Comparison of ENCODE assay signal across 1 cellular context in the genomic region with DNA sequence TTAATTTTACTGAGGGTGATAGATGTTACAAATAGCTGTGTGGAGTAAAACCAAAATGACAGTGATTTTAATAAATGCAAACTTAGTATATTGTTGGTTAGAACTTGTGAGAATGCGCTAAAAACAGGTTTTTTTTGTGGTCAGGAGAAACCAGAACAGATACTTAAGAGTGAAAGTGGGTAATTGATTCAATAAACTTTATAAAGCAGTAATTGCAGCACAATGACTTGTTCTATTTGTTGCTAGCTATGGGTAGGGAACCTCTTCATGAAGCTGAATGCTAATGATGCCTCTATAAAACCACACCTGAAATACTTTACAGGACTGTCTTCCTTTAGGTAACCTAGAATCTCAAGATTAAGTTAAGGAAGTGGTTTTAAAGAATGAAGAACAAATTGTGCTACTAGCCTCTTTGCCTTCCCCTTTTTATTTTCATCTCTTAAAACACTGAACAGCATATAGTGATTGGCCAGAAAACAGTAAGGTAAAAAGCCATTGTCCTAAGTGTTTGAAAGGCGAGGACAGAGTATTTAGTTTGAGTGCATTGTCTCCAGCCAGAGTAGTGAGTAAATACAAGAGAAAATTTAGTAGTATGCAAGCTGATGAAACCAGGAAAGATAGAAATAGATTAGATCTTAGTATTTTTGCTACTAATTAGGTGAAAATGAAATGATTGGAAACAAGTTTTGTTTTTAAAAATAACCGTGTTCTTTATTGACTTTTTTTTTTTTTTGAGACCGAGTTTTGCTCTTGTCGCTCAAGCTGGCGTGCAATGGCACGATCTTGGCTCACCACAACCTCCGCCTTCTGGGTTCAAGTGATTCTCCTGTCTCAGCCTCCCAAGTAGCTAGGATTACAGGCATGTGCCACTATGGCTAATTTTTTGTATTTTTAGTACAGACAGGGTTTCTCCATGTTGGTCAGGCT.
TF ChIP-seq lines count a peak whose summit lies in the region.

No MANE protein-coding gene starts in this region.

TF ChIP-seq in GM12878, 131 proteins besides CTCF, POLR2A, EP300 and RAD21 (continues in another document):
- TF ChIP-seq ZBED1 (IDR thresholded peaks at IDR 0.05; ENCODE audit: borderline replicate concordance) (no peak), FOXM1 (IDR thresholded peaks at IDR 0.05; ENCODE audit: low read depth, low read length) (0 out of 2 replicates have a peak, but pooled peaks have one; percentile 14), RAD51 (IDR thresholded peaks at IDR 0.05) (no peak), SPI1 (IDR thresholded peaks at IDR 0.05; ENCODE audit: borderline replicate concordance, insufficient read depth, low read depth, low read length) (peak; percentile 79), FOS (IDR thresholded peaks at IDR 0.05; ENCODE audit: borderline replicate concordance, extremely low read depth, insufficient read length) (no peak), FOXK2 (IDR thresholded peaks at IDR 0.05) (no peak), ZNF24 (IDR thresholded peaks at IDR 0.05) (no peak), MEF2A (IDR thresholded peaks at IDR 0.05; ENCODE audit: insufficient read depth, low read depth, low read length) (peak; percentile 81), RCOR1 (conservative IDR thresholded peaks at IDR 0.05; ENCODE audit: low read depth, low read length) (0 out of 2 replicates have a peak, but pooled peaks have one; percentile 38), MYB (IDR thresholded peaks at IDR 0.05; ENCODE audit: borderline replicate concordance, low read depth, low read length) (no peak), JUNB (IDR thresholded peaks at IDR 0.05) (peak; percentile 46; the same call in 1 of the 2 replicates), NBN (IDR thresholded peaks at IDR 0.05) (peak; percentile 36; the same call in 1 of the 2 replicates), CREM (IDR thresholded peaks at IDR 0.05; ENCODE audit: low read depth) (no peak), SMC3 (IDR thresholded peaks at IDR 0.05; ENCODE audit: borderline replicate concordance, low read length) (no peak), RFX5 (IDR thresholded peaks at IDR 0.05; ENCODE audit: low read depth, low read length) (no peak), EGR1 (IDR thresholded peaks at IDR 0.05; ENCODE audit: borderline replicate concordance in 1 of 2, low read depth in 2 of 2, low read length in 2 of 2) (no peak), DPF2 (IDR thresholded peaks at IDR 0.05) (peak; percentile 71; the same call in 1 of the 2 replicates), ZNF622 (IDR thresholded peaks at IDR 0.05) (no peak), NR2C1 (IDR thresholded peaks at IDR 0.05) (no peak), MXI1 (IDR thresholded peaks at IDR 0.05; ENCODE audit: low read depth, low read length) (no peak), KAT2A (conservative IDR thresholded peaks at IDR 0.05; ENCODE audit: control insufficient read depth, low read depth, low read length) (no peak), RB1 (IDR thresholded peaks at IDR 0.05; ENCODE audit: borderline replicate concordance) (no peak), TCF3 (IDR thresholded peaks at IDR 0.05; ENCODE audit: borderline replicate concordance, insufficient read depth, low read depth, low read length) (no peak), IKZF2 (IDR thresholded peaks at IDR 0.05) (peak; percentile 7 to 66; a peak in 2 of 4 replicates), ZNF384 (IDR thresholded peaks at IDR 0.05; ENCODE audit: borderline replicate concordance, low read depth, low read length) (0 out of 2 replicates have a peak, but pooled peaks have one; percentile 8), HDAC2 (IDR thresholded peaks at IDR 0.05) (no peak), ZNF217 (IDR thresholded peaks at IDR 0.05) (peak; percentile 95), CHD2 (IDR thresholded peaks at IDR 0.05; ENCODE audit: borderline replicate concordance, low read depth, low read length) (no peak), CBFB (IDR thresholded peaks at IDR 0.05; ENCODE audit: low read depth) (peak; percentile 34; the same call in 1 of the 2 replicates), RBBP5 (conservative IDR thresholded peaks at IDR 0.05) (no peak), TAF1 (IDR thresholded peaks at IDR 0.05; ENCODE audit: borderline replicate concordance, low read depth, low read length) (no peak), TARDBP (IDR thresholded peaks at IDR 0.05; ENCODE audit: borderline replicate concordance) (no peak), BMI1 (IDR thresholded peaks at IDR 0.05; ENCODE audit: borderline replicate concordance) (peak; percentile 23; the same call in 1 of the 2 replicates), CEBPB (IDR thresholded peaks at IDR 0.05; ENCODE audit: borderline replicate concordance in 1 of 2, low read depth in 2 of 2, low read length in 2 of 2) (no peak), MTA2 (IDR thresholded peaks at IDR 0.05; ENCODE audit: low read depth) (peak; percentile 92), IRF4 (IDR thresholded peaks at IDR 0.05; ENCODE audit: low read depth, low read length) (0 out of 2 replicates have a peak, but pooled peaks have one; percentile 41), MEF2B (IDR thresholded peaks at IDR 0.05; ENCODE audit: partially characterized antibody, poor library complexity, severe bottlenecking) (peak; percentile 92), CREB1 (IDR thresholded peaks at IDR 0.05; ENCODE audit: low read depth) (0 out of 2 replicates have a peak, but pooled peaks have one; percentile 4), NR2F1 (conservative IDR thresholded peaks at IDR 0.05) (peak; percentile 61; the same call in 1 of the 2 replicates), POU2F2 (IDR thresholded peaks at IDR 0.05; ENCODE audit: borderline replicate concordance, low read depth, low read length) (no peak)
- TF ChIP-seq, protein P1, sequence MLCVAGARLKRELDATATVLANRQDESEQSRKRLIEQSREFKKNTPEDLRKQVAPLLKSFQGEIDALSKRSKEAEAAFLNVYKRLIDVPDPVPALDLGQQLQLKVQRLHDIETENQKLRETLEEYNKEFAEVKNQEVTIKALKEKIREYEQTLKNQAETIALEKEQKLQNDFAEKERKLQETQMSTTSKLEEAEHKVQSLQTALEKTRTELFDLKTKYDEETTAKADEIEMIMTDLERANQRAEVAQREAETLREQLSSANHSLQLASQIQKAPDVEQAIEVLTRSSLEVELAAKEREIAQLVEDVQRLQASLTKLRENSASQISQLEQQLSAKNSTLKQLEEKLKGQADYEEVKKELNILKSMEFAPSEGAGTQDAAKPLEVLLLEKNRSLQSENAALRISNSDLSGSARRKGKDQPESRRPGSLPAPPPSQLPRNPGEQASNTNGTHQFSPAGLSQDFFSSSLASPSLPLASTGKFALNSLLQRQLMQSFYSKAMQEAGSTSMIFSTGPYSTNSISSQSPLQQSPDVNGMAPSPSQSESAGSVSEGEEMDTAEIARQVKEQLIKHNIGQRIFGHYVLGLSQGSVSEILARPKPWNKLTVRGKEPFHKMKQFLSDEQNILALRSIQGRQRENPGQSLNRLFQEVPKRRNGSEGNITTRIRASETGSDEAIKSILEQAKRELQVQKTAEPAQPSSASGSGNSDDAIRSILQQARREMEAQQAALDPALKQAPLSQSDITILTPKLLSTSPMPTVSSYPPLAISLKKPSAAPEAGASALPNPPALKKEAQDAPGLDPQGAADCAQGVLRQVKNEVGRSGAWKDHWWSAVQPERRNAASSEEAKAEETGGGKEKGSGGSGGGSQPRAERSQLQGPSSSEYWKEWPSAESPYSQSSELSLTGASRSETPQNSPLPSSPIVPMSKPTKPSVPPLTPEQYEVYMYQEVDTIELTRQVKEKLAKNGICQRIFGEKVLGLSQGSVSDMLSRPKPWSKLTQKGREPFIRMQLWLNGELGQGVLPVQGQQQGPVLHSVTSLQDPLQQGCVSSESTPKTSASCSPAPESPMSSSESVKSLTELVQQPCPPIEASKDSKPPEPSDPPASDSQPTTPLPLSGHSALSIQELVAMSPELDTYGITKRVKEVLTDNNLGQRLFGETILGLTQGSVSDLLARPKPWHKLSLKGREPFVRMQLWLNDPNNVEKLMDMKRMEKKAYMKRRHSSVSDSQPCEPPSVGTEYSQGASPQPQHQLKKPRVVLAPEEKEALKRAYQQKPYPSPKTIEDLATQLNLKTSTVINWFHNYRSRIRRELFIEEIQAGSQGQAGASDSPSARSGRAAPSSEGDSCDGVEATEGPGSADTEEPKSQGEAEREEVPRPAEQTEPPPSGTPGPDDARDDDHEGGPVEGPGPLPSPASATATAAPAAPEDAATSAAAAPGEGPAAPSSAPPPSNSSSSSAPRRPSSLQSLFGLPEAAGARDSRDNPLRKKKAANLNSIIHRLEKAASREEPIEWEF (IDR thresholded peaks at IDR 0.05; ENCODE audit: insufficient replicate concordance, low read depth, low read length) = no peak
- TF ChIP-seq, protein P2, sequence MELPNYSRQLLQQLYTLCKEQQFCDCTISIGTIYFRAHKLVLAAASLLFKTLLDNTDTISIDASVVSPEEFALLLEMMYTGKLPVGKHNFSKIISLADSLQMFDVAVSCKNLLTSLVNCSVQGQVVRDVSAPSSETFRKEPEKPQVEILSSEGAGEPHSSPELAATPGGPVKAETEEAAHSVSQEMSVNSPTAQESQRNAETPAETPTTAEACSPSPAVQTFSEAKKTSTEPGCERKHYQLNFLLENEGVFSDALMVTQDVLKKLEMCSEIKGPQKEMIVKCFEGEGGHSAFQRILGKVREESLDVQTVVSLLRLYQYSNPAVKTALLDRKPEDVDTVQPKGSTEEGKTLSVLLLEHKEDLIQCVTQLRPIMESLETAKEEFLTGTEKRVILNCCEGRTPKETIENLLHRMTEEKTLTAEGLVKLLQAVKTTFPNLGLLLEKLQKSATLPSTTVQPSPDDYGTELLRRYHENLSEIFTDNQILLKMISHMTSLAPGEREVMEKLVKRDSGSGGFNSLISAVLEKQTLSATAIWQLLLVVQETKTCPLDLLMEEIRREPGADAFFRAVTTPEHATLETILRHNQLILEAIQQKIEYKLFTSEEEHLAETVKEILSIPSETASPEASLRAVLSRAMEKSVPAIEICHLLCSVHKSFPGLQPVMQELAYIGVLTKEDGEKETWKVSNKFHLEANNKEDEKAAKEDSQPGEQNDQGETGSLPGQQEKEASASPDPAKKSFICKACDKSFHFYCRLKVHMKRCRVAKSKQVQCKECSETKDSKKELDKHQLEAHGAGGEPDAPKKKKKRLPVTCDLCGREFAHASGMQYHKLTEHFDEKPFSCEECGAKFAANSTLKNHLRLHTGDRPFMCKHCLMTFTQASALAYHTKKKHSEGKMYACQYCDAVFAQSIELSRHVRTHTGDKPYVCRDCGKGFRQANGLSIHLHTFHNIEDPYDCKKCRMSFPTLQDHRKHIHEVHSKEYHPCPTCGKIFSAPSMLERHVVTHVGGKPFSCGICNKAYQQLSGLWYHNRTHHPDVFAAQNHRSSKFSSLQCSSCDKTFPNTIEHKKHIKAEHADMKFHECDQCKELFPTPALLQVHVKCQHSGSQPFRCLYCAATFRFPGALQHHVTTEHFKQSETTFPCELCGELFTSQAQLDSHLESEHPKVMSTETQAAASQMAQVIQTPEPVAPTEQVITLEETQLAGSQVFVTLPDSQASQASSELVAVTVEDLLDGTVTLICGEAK (IDR thresholded peaks at IDR 0.05; ENCODE audit: borderline replicate concordance) = peak; percentile 98
- TF ChIP-seq, protein P3, sequence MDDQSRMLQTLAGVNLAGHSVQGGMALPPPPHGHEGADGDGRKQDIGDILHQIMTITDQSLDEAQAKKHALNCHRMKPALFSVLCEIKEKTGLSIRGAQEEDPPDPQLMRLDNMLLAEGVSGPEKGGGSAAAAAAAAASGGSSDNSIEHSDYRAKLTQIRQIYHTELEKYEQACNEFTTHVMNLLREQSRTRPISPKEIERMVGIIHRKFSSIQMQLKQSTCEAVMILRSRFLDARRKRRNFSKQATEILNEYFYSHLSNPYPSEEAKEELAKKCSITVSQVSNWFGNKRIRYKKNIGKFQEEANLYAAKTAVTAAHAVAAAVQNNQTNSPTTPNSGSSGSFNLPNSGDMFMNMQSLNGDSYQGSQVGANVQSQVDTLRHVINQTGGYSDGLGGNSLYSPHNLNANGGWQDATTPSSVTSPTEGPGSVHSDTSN (IDR thresholded peaks at IDR 0.05; ENCODE audit: insufficient replicate concordance, low read depth, low read length) = no peak
- TF ChIP-seq, protein P4, sequence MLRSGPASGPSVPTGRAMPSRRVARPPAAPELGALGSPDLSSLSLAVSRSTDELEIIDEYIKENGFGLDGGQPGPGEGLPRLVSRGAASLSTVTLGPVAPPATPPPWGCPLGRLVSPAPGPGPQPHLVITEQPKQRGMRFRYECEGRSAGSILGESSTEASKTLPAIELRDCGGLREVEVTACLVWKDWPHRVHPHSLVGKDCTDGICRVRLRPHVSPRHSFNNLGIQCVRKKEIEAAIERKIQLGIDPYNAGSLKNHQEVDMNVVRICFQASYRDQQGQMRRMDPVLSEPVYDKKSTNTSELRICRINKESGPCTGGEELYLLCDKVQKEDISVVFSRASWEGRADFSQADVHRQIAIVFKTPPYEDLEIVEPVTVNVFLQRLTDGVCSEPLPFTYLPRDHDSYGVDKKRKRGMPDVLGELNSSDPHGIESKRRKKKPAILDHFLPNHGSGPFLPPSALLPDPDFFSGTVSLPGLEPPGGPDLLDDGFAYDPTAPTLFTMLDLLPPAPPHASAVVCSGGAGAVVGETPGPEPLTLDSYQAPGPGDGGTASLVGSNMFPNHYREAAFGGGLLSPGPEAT (IDR thresholded peaks at IDR 0.05; ENCODE audit: low read depth) = peak; percentile 65; the same call in 1 of the 2 replicates
- TF ChIP-seq, protein P5, sequence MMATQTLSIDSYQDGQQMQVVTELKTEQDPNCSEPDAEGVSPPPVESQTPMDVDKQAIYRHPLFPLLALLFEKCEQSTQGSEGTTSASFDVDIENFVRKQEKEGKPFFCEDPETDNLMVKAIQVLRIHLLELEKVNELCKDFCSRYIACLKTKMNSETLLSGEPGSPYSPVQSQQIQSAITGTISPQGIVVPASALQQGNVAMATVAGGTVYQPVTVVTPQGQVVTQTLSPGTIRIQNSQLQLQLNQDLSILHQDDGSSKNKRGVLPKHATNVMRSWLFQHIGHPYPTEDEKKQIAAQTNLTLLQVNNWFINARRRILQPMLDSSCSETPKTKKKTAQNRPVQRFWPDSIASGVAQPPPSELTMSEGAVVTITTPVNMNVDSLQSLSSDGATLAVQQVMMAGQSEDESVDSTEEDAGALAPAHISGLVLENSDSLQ (IDR thresholded peaks at IDR 0.05) = peak; percentile 72
- TF ChIP-seq, protein P6, sequence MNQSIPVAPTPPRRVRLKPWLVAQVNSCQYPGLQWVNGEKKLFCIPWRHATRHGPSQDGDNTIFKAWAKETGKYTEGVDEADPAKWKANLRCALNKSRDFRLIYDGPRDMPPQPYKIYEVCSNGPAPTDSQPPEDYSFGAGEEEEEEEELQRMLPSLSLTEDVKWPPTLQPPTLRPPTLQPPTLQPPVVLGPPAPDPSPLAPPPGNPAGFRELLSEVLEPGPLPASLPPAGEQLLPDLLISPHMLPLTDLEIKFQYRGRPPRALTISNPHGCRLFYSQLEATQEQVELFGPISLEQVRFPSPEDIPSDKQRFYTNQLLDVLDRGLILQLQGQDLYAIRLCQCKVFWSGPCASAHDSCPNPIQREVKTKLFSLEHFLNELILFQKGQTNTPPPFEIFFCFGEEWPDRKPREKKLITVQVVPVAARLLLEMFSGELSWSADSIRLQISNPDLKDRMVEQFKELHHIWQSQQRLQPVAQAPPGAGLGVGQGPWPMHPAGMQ (IDR thresholded peaks at IDR 0.05; ENCODE audit: borderline replicate concordance) = no peak
